In genomic region chr3:196275126-196275525, GRCh38 we compare ENCODE assay signal across 1 cellular context.
TF ChIP-seq lines count a peak whose summit lies in the region.

No MANE protein-coding gene starts in this region.

TF ChIP-seq in HCT116, 20 proteins besides CTCF, POLR2A, EP300 and RAD21:
- TF ChIP-seq MAX (IDR thresholded peaks at IDR 0.05) (no peak), CEBPB (IDR thresholded peaks at IDR 0.05; ENCODE audit: low read depth) (no peak), ZNF274 (IDR thresholded peaks at IDR 0.05; ENCODE audit: low read depth, low read length) (no peak), CBX3 (IDR thresholded peaks at IDR 0.05; ENCODE audit: low read depth) (no peak), SRF (IDR thresholded peaks at IDR 0.05; ENCODE audit: low read depth) (no peak), POLR2AphosphoS5 (IDR thresholded peaks at IDR 0.05; ENCODE audit: low read depth, low read length) (no peak), ELF1 (IDR thresholded peaks at IDR 0.05; ENCODE audit: borderline replicate concordance, low read depth) (no peak), SIN3A (IDR thresholded peaks at IDR 0.05; ENCODE audit: low read depth) (no peak), JUND (IDR thresholded peaks at IDR 0.05) (no peak), EGR1 (IDR thresholded peaks at IDR 0.05; ENCODE audit: low read depth) (no peak), EZH2phosphoT487 (IDR thresholded peaks at IDR 0.05; ENCODE audit: borderline replicate concordance) (no peak), FOSL1 (IDR thresholded peaks at IDR 0.05; ENCODE audit: low read depth) (no peak), YY1 (IDR thresholded peaks at IDR 0.05; ENCODE audit: extremely low read depth, insufficient replicate concordance, low read depth, low read length) (no peak)
